Comparison of ENCODE assay signal across 10 cellular contexts in genomic region chr6:53042112-53042511, GRCh38. TPM values are rescaled to one million over a fixed set of nuclear protein-coding genes. Genes with fewer than 3 reads are reported as not detected.
A peak's percentile ranks its signal among the peaks of the same experiment; 100 is the strongest.
DNase-seq lines count a peak whose midpoint lies in the region; ATAC-seq and TF ChIP-seq lines count a peak whose summit lies in the region.
"Had no signal": no experiment of that assay in that cellular context is flagged by ENCODE, and none has a peak within 500 bp of the region (broad histone marks: within the 10 kb centered on the region; RNA-seq: fewer than 3 reads in every experiment).

No MANE protein-coding gene starts in this region.

- H3K36me3 ChIP-seq in cardiac muscle cell, result peaks cover 12% of the 10 kb centered on the region
- H3K36me3 ChIP-seq in ascending aorta, result peaks cover 20 to 30% of the 10 kb centered on the region in 2 donors
- H3K36me3 ChIP-seq in gastroesophageal sphincter, result peaks cover 3 to 35% of the 10 kb centered on the region in 2 donors

- H3K9me3 ChIP-seq in cardiac muscle cell (ENCODE audit: low read depth) (no peaks in the 10 kb centered on the region), ascending aorta (no peaks in the 10 kb centered on the region), gastroesophageal sphincter (no peaks in the 10 kb centered on the region)
- H3K9me3 ChIP-seq: upper lobe of left lung had no signal

- 17 to 25% methylated on average over 4 of the region's 4 CpGs for WGBS in gastroesophageal sphincter (ENCODE audit: low coverage in 1 of 2), 2 donors

- peak overlapping the region; percentile 75 for H3K27ac ChIP-seq in cardiac muscle cell
- peak overlapping the region; percentile 4 to 77 for H3K27ac ChIP-seq in ascending aorta
- peak overlapping the region in 3 of 4 donors; percentile 38 to 45 (median 40) for H3K27ac ChIP-seq in gastroesophageal sphincter
- H3K27ac ChIP-seq: upper lobe of left lung had no signal

- H3K4me3 ChIP-seq in cardiac muscle cell, result no peak overlapping the region
- no peak overlapping the region for H3K4me3 ChIP-seq in ascending aorta
- H3K4me3 ChIP-seq in gastroesophageal sphincter, result no peak overlapping the region
- H3K4me3 ChIP-seq: upper lobe of left lung had no signal

- peak in 1 of 2 donors; percentile 83 for DNase-seq in cardiac muscle cell (ENCODE audit: low read depth in 1 of 2, low spot score in 1 of 2)
- no peak for DNase-seq in Right ventricle myocardium inferior (ENCODE audit: missing footprints)
- DNase-seq in ascending aorta (ENCODE audit: low spot score in 2 of 2), result no peak
- peak; percentile 78 for DNase-seq in superior temporal gyrus (ENCODE audit: extremely low spot score)
- DNase-seq in NCI-H526 treated with DMSO at 0.1 percent for 48 hours (lab: John Stamatoyannopoulos, UW), result no peak
- DNase-seq in AML-193 (lab: John Stamatoyannopoulos, UW), result no peak
- DNase-seq: NCI-H1436 treated with DMSO at 0.1 percent for 48 hours, upper lobe of left lung had no signal

- ATAC-seq in Right ventricle myocardium inferior (no peak), gastroesophageal sphincter (no peak), HG03280 (IDR thresholded peaks at IDR 0.05; ENCODE audit: unreplicated experiment) (no peak)

- no peaks in the 10 kb centered on the region for H3K27me3 ChIP-seq in cardiac muscle cell
- no peaks in the 10 kb centered on the region for H3K27me3 ChIP-seq in ascending aorta
- no peaks in the 10 kb centered on the region for H3K27me3 ChIP-seq in gastroesophageal sphincter
- H3K27me3 ChIP-seq: upper lobe of left lung had no signal

- intact Hi-C loops in Right ventricle myocardium inferior (cut with DNase I), result loop anchor here (5.0 kb wide), 1 partner anchor 45 kb away; the partner anchor contains the start of gene GSTA4
- intact Hi-C loops in ascending aorta (cut with DNase I), result loop anchor here (1.0 to 2.0 kb wide), 2 partner anchors 27 to 47 kb away; partner anchors contain the start of gene GSTA4

- no peak for TF ChIP-seq CTCF in cardiac muscle cell (IDR thresholded peaks at IDR 0.05; ENCODE audit: low read depth, low read length)
- TF ChIP-seq CTCF in ascending aorta (IDR thresholded peaks at IDR 0.05), result no peak
- no peak for TF ChIP-seq CTCF in gastroesophageal sphincter (IDR thresholded peaks at IDR 0.05)

- H3K4me1 ChIP-seq in cardiac muscle cell (ENCODE audit: low read depth) (peaks cover 23% of the 10 kb centered on the region), ascending aorta (peaks cover 5 to 23% of the 10 kb centered on the region in 2 donors), gastroesophageal sphincter (peaks cover 12 to 49% (median 19%) of the 10 kb centered on the region in 3 donors)

- TF ChIP-seq EP300 in gastroesophageal sphincter (IDR thresholded peaks at IDR 0.05), result no peak

- TF ChIP-seq POLR2A in gastroesophageal sphincter (IDR thresholded peaks at IDR 0.05), result no peak

RNA-seq across cellular contexts. Expression of gene CILK1, which starts 19.5 kb away (rescaled TPM):
- total RNA-seq in cardiac muscle cell (15.1 and 15.6 TPM in 2 replicates), Right ventricle myocardium inferior (6.4 TPM), ascending aorta (8.4 TPM), gastroesophageal sphincter (10 to 100 TPM; 18.7 to 34.6 (median 31.5) TPM)
- polyA plus RNA-seq in cardiac muscle cell, result 12.2 and 14.4 TPM in 2 replicates

RNA-seq across cellular contexts. Expression of gene FBXO9, which starts 23.1 kb away (rescaled TPM):
- total RNA-seq in cardiac muscle cell, result 69.9 and 87.0 TPM in 2 replicates
- 110 and 182 TPM in 2 replicates for polyA plus RNA-seq in cardiac muscle cell
- total RNA-seq in Right ventricle myocardium inferior, result 54.7 TPM
- total RNA-seq in ascending aorta, result 34.1 TPM
- total RNA-seq in gastroesophageal sphincter, result 10 to 100 TPM; 65.0 to 95.9 (median 82.3) TPM

RNA-seq across cellular contexts. Expression of gene GSTA4, which starts 47.0 kb away (rescaled TPM):
- total RNA-seq in cardiac muscle cell (50.1 and 64.5 TPM in 2 replicates), Right ventricle myocardium inferior (10.6 TPM), ascending aorta (1.7 TPM), gastroesophageal sphincter (10 to 100 TPM; 19.3 to 40.4 (median 26.9) TPM)
- 91.1 and 170 TPM in 2 replicates for polyA plus RNA-seq in cardiac muscle cell
